ENCODE assay signal across 9 cellular contexts in the genomic region with DNA sequence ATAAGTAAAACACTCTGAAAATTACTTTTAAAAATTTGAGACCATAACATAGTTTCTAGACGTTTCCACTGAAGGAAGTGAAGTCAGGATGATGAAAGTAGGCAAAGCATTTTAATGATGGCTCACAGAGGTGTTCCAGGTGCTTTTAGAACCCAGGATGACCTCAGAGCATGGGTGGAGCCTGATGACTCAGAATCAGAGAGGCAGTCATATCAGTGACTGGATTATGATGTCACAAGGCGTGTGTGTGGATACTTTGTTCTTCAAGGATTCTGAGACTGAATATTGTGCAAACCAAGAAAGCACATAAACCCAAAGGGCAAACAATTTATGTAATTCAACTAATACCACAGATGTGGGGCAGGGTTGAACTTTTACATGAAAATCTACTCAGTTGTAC.
A peak's percentile ranks its signal among the peaks of the same experiment; 100 is the strongest.
DNase-seq lines count a peak whose midpoint lies in the region; ATAC-seq, FAIRE-seq and TF ChIP-seq lines count a peak whose summit lies in the region.
"Had no signal": no experiment of that assay in that cellular context is flagged by ENCODE, and none has a peak within 500 bp of the region (broad histone marks: within the 10 kb centered on the region; RNA-seq: fewer than 3 reads in every experiment).

No MANE protein-coding gene starts in this region.

- no peaks in the 10 kb centered on the region for H3K9me3 Mint-ChIP-seq in effector memory CD8-positive, alpha-beta T cell
- H3K9me3 Mint-ChIP-seq in stimulated activated naive CD8-positive, alpha-beta T cell treated with anti-CD3 and anti-CD28 coated beads, Interleukin-15, amount 100 ng/mL, for 72 hours, result no peaks in the 10 kb centered on the region

- intact Hi-C loops in ascending aorta (cut with DNase I), result no loop called here

- ATAC-seq in HG02678 (IDR thresholded peaks at IDR 0.05; ENCODE audit: unreplicated experiment), result peak; percentile 45
- peak; percentile 38 for ATAC-seq in effector memory CD8-positive, alpha-beta T cell (replicated peaks)
- peak; percentile 86 for ATAC-seq in stimulated activated naive CD8-positive, alpha-beta T cell treated with anti-CD3 and anti-CD28 coated beads, Interleukin-15, amount 100 ng/mL, for 72 hours

- no peak overlapping the region for H3K4me3 Mint-ChIP-seq in effector memory CD8-positive, alpha-beta T cell
- H3K4me3 Mint-ChIP-seq in stimulated activated naive CD8-positive, alpha-beta T cell treated with anti-CD3 and anti-CD28 coated beads, Interleukin-15, amount 100 ng/mL, for 72 hours, result no peak overlapping the region

- peak; percentile 45 for DNase-seq in EL
- DNase-seq in T follicular helper cell (ENCODE audit: low read depth), result peak; percentile 19
- DNase-seq in effector memory CD8-positive, alpha-beta T cell, result no peak
- DNase-seq in stimulated activated naive CD8-positive, alpha-beta T cell treated with anti-CD3 and anti-CD28 coated beads, Interleukin-15, amount 100 ng/mL, for 72 hours, result peak; percentile 32 to 73
- no peak for DNase-seq in cerebellar nuclear complex (lab: John Stamatoyannopoulos, UW)
- no peak for DNase-seq in ascending aorta (ENCODE audit: low spot score in 2 of 2)
- no peak for DNase-seq in D721Med (ENCODE audit: insufficient read length, low spot score)

- FAIRE-seq in D721Med (lab: Jason Lieb, UNC), result no peak
- FAIRE-seq: colon had no signal

- H3K27ac ChIP-seq in ascending aorta, result no peak overlapping the region

- no peaks in the 10 kb centered on the region for H3K36me3 ChIP-seq in ascending aorta

- peaks cover 6 to 9% of the 10 kb centered on the region in 2 donors for H3K27me3 Mint-ChIP-seq in effector memory CD8-positive, alpha-beta T cell
- H3K27me3 Mint-ChIP-seq in stimulated activated naive CD8-positive, alpha-beta T cell treated with anti-CD3 and anti-CD28 coated beads, Interleukin-15, amount 100 ng/mL, for 72 hours, result no peaks in the 10 kb centered on the region

- H3K36me3 Mint-ChIP-seq in effector memory CD8-positive, alpha-beta T cell (ENCODE audit: insufficient read depth), result no peaks in the 10 kb centered on the region

- no peaks in the 10 kb centered on the region for H3K9me3 ChIP-seq in ascending aorta

- H3K27me3 ChIP-seq in ascending aorta, result no peaks in the 10 kb centered on the region

- H3K4me1 ChIP-seq in ascending aorta, result peaks cover 0 to 3% of the 10 kb centered on the region in 2 donors

- H3K4me1 Mint-ChIP-seq in effector memory CD8-positive, alpha-beta T cell (ENCODE audit: low read depth in 2 of 2), result peaks cover 5 to 11% of the 10 kb centered on the region in 2 donors
- peaks cover 35% of the 10 kb centered on the region for H3K4me1 Mint-ChIP-seq in stimulated activated naive CD8-positive, alpha-beta T cell treated with anti-CD3 and anti-CD28 coated beads, Interleukin-15, amount 100 ng/mL, for 72 hours

- H3K4me3 ChIP-seq in ascending aorta, result no peak overlapping the region

- TF ChIP-seq CTCF in ascending aorta (IDR thresholded peaks at IDR 0.05), result no peak
- no peak for TF ChIP-seq CTCF in D721Med (IDR thresholded peaks at IDR 0.05; ENCODE audit: insufficient read depth, missing control alignments)

- H3K27ac Mint-ChIP-seq in effector memory CD8-positive, alpha-beta T cell, result peak overlapping the region; percentile 13 to 84
- peak overlapping the region in 1 of 2 donors; percentile 65 for H3K27ac Mint-ChIP-seq in stimulated activated naive CD8-positive, alpha-beta T cell treated with anti-CD3 and anti-CD28 coated beads, Interleukin-15, amount 100 ng/mL, for 72 hours

Comparison
In these comparisons a context has a peak if more than half of its experiments do, and no peak if none do; other contexts are left out.
1. DNase-seq: peak in EL (single experiment), T follicular helper cell (single experiment) and stimulated activated naive CD8-positive, alpha-beta T cell treated with anti-CD3 and anti-CD28 coated beads, Interleukin-15, amount 100 ng/mL, for 72 hours (2 of 2); none in effector memory CD8-positive, alpha-beta T cell (0 of 3), cerebellar nuclear complex (0 of 2), ascending aorta (0 of 2) and D721Med (single experiment).
2. Peak in every context shown above with its lines, with median percentiles within 50 percentile points of each other: ATAC-seq.